1 cellular context compared by ENCODE assay signal in genomic region chr19:40403262-40403984, GRCh38.
TF ChIP-seq lines count a peak whose summit lies in the region.

No MANE protein-coding gene starts in this region.

TF ChIP-seq in HepG2, 621 proteins besides CTCF, POLR2A, EP300 and RAD21 (continues in another document):
- no peak for TF ChIP-seq HNRNPUL1 (IDR thresholded peaks at IDR 0.05; ENCODE audit: low read depth, low read length)
- TF ChIP-seq HNF1B (CRISPR knock-in tag; IDR thresholded peaks at IDR 0.05) = no peak
- TF ChIP-seq, protein P1, sequence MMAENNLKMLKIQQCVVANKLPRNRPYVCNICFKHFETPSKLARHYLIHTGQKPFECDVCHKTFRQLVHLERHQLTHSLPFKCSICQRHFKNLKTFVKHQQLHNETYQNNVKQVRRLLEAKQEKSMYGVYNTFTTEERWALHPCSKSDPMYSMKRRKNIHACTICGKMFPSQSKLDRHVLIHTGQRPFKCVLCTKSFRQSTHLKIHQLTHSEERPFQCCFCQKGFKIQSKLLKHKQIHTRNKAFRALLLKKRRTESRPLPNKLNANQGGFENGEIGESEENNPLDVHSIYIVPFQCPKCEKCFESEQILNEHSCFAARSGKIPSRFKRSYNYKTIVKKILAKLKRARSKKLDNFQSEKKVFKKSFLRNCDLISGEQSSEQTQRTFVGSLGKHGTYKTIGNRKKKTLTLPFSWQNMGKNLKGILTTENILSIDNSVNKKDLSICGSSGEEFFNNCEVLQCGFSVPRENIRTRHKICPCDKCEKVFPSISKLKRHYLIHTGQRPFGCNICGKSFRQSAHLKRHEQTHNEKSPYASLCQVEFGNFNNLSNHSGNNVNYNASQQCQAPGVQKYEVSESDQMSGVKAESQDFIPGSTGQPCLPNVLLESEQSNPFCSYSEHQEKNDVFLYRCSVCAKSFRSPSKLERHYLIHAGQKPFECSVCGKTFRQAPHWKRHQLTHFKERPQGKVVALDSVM (CRISPR knock-in tag; IDR thresholded peaks at IDR 0.05) = no peak
- no peak for TF ChIP-seq ZNF383 (CRISPR knock-in tag; IDR thresholded peaks at IDR 0.05; ENCODE audit: borderline replicate concordance)
- TF ChIP-seq ZNF776 (CRISPR knock-in tag; IDR thresholded peaks at IDR 0.05) = no peak
- no peak for TF ChIP-seq ZNF512 (CRISPR knock-in tag; IDR thresholded peaks at IDR 0.05)
- no peak for TF ChIP-seq HOXA9 (CRISPR knock-in tag; IDR thresholded peaks at IDR 0.05; ENCODE audit: borderline replicate concordance)
- TF ChIP-seq NFKB2 (CRISPR knock-in tag; IDR thresholded peaks at IDR 0.05; ENCODE audit: borderline replicate concordance) = peak; percentile 36; the same call in 1 of the 2 replicates
- no peak for TF ChIP-seq ZNF879 (CRISPR knock-in tag; IDR thresholded peaks at IDR 0.05)
- no peak for TF ChIP-seq ATF7-NPFF (CRISPR knock-in tag; IDR thresholded peaks at IDR 0.05; ENCODE audit: low read depth)
- no peak for TF ChIP-seq GMEB1 (CRISPR knock-in tag; IDR thresholded peaks at IDR 0.05; ENCODE audit: borderline replicate concordance)
- TF ChIP-seq SRY (CRISPR knock-in tag; IDR thresholded peaks at IDR 0.05) = no peak
- TF ChIP-seq STAT5B (CRISPR knock-in tag; IDR thresholded peaks at IDR 0.05) = no peak
- TF ChIP-seq KAT2B (IDR thresholded peaks at IDR 0.05; ENCODE audit: borderline replicate concordance, low read depth, low read length) = no peak
- TF ChIP-seq ZFP37 (CRISPR knock-in tag; IDR thresholded peaks at IDR 0.05; ENCODE audit: borderline replicate concordance) = no peak
- no peak for TF ChIP-seq HNF4G (IDR thresholded peaks at IDR 0.05; ENCODE audit: borderline replicate concordance, low read depth, low read length)
- no peak for TF ChIP-seq HNF4G (CRISPR knock-in tag; IDR thresholded peaks at IDR 0.05; ENCODE audit: borderline replicate concordance, low read depth)
- no peak for TF ChIP-seq ZNF337 (CRISPR knock-in tag; IDR thresholded peaks at IDR 0.05; ENCODE audit: borderline replicate concordance, low read depth)
- no peak for TF ChIP-seq ZNF230 (CRISPR knock-in tag; IDR thresholded peaks at IDR 0.05)
- TF ChIP-seq DMAP1 (CRISPR knock-in tag; IDR thresholded peaks at IDR 0.05) = peak; percentile 53; the same call in 1 of the 2 replicates
- TF ChIP-seq, protein P2, sequence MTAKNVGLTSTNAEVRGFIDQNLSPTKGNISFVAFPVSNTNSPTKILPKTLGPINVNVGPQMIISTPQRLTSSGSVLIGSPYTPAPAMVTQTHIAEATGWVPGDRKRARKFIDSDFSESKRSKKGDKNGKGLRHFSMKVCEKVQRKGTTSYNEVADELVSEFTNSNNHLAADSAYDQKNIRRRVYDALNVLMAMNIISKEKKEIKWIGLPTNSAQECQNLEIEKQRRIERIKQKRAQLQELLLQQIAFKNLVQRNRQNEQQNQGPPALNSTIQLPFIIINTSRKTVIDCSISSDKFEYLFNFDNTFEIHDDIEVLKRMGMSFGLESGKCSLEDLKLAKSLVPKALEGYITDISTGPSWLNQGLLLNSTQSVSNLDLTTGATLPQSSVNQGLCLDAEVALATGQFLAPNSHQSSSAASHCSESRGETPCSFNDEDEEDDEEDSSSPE (CRISPR knock-in tag; IDR thresholded peaks at IDR 0.05) = peak; percentile 34; the same call in 1 of the 2 replicates
- TF ChIP-seq ZNF546 (CRISPR knock-in tag; conservative IDR thresholded peaks at IDR 0.05) = no peak
- no peak for TF ChIP-seq DR1 (CRISPR knock-in tag; IDR thresholded peaks at IDR 0.05)
- TF ChIP-seq ZNF841 (CRISPR knock-in tag; IDR thresholded peaks at IDR 0.05; ENCODE audit: borderline replicate concordance) = no peak
- TF ChIP-seq, protein P3, sequence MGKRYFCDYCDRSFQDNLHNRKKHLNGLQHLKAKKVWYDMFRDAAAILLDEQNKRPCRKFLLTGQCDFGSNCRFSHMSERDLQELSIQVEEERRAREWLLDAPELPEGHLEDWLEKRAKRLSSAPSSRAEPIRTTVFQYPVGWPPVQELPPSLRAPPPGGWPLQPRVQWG (CRISPR knock-in tag; IDR thresholded peaks at IDR 0.05; ENCODE audit: borderline replicate concordance, low read depth) = no peak
- TF ChIP-seq TBX3 (IDR thresholded peaks at IDR 0.05; ENCODE audit: borderline replicate concordance) = no peak
- TF ChIP-seq PHF8 (CRISPR knock-in tag; IDR thresholded peaks at IDR 0.05) = peak; percentile 61
- TF ChIP-seq ZNF510 (CRISPR knock-in tag; IDR thresholded peaks at IDR 0.05; ENCODE audit: low read depth) = no peak
- TF ChIP-seq, protein P4, sequence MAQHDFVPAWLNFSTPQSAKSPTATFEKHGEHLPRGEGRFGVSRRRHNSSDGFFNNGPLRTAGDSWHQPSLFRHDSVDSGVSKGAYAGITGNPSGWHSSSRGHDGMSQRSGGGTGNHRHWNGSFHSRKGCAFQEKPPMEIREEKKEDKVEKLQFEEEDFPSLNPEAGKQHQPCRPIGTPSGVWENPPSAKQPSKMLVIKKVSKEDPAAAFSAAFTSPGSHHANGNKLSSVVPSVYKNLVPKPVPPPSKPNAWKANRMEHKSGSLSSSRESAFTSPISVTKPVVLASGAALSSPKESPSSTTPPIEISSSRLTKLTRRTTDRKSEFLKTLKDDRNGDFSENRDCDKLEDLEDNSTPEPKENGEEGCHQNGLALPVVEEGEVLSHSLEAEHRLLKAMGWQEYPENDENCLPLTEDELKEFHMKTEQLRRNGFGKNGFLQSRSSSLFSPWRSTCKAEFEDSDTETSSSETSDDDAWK (CRISPR knock-in tag; IDR thresholded peaks at IDR 0.05) = no peak
- no peak for TF ChIP-seq HOXD1 (CRISPR knock-in tag; IDR thresholded peaks at IDR 0.05)
- TF ChIP-seq MATR3 (CRISPR knock-in tag; IDR thresholded peaks at IDR 0.05) = no peak
- no peak for TF ChIP-seq ZFP36L2 (CRISPR knock-in tag; IDR thresholded peaks at IDR 0.05)
- no peak for TF ChIP-seq SIN3B (IDR thresholded peaks at IDR 0.05; ENCODE audit: low read length)
- TF ChIP-seq, protein P5, sequence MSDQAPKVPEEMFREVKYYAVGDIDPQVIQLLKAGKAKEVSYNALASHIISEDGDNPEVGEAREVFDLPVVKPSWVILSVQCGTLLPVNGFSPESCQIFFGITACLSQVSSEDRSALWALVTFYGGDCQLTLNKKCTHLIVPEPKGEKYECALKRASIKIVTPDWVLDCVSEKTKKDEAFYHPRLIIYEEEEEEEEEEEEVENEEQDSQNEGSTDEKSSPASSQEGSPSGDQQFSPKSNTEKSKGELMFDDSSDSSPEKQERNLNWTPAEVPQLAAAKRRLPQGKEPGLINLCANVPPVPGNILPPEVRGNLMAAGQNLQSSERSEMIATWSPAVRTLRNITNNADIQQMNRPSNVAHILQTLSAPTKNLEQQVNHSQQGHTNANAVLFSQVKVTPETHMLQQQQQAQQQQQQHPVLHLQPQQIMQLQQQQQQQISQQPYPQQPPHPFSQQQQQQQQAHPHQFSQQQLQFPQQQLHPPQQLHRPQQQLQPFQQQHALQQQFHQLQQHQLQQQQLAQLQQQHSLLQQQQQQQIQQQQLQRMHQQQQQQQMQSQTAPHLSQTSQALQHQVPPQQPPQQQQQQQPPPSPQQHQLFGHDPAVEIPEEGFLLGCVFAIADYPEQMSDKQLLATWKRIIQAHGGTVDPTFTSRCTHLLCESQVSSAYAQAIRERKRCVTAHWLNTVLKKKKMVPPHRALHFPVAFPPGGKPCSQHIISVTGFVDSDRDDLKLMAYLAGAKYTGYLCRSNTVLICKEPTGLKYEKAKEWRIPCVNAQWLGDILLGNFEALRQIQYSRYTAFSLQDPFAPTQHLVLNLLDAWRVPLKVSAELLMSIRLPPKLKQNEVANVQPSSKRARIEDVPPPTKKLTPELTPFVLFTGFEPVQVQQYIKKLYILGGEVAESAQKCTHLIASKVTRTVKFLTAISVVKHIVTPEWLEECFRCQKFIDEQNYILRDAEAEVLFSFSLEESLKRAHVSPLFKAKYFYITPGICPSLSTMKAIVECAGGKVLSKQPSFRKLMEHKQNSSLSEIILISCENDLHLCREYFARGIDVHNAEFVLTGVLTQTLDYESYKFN (CRISPR knock-in tag; conservative IDR thresholded peaks at IDR 0.05) = no peak
- TF ChIP-seq ZNF530 (CRISPR knock-in tag; IDR thresholded peaks at IDR 0.05; ENCODE audit: low read depth) = no peak
- no peak for TF ChIP-seq HINFP (CRISPR knock-in tag; IDR thresholded peaks at IDR 0.05; ENCODE audit: low read depth)
- no peak for TF ChIP-seq ARHGAP35 (CRISPR knock-in tag; IDR thresholded peaks at IDR 0.05; ENCODE audit: borderline replicate concordance)
- TF ChIP-seq HNF4A (CRISPR knock-in tag; IDR thresholded peaks at IDR 0.05) = peak; percentile 36; the same call in 1 of the 2 replicates
- TF ChIP-seq ZNF772 (CRISPR knock-in tag; IDR thresholded peaks at IDR 0.05) = no peak
- no peak for TF ChIP-seq NFIC (IDR thresholded peaks at IDR 0.05; ENCODE audit: low read length)
- no peak for TF ChIP-seq SRSF9 (IDR thresholded peaks at IDR 0.05; ENCODE audit: borderline replicate concordance, insufficient read depth, low read depth, low read length, poor library complexity, severe bottlenecking)
- TF ChIP-seq, protein P6, sequence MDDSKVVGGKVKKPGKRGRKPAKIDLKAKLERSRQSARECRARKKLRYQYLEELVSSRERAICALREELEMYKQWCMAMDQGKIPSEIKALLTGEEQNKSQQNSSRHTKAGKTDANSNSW (CRISPR knock-in tag; IDR thresholded peaks at IDR 0.05; ENCODE audit: borderline replicate concordance) = no peak
- TF ChIP-seq CEBPB (IDR thresholded peaks at IDR 0.05; ENCODE audit: borderline replicate concordance, low read depth, low read length) = no peak
- TF ChIP-seq FOXK2 (IDR thresholded peaks at IDR 0.05) = no peak
- TF ChIP-seq ZNF33B (CRISPR knock-in tag; IDR thresholded peaks at IDR 0.05) = no peak
- no peak for TF ChIP-seq ZIK1 (CRISPR knock-in tag; IDR thresholded peaks at IDR 0.05; ENCODE audit: borderline replicate concordance, low read depth)
- no peak for TF ChIP-seq KLF9 (CRISPR knock-in tag; IDR thresholded peaks at IDR 0.05; ENCODE audit: low read depth)
- no peak for TF ChIP-seq TSC22D2 (CRISPR knock-in tag; IDR thresholded peaks at IDR 0.05; ENCODE audit: borderline replicate concordance)
- TF ChIP-seq HMG20B (CRISPR knock-in tag; conservative IDR thresholded peaks at IDR 0.05) = no peak
- TF ChIP-seq ZNF121 (CRISPR knock-in tag; IDR thresholded peaks at IDR 0.05) = no peak
- no peak for TF ChIP-seq GPN1 (CRISPR knock-in tag; IDR thresholded peaks at IDR 0.05; ENCODE audit: borderline replicate concordance)
- TF ChIP-seq GLI4 (CRISPR knock-in tag; IDR thresholded peaks at IDR 0.05; ENCODE audit: borderline replicate concordance) = no peak
- no peak for TF ChIP-seq NR3C1 (CRISPR knock-in tag; IDR thresholded peaks at IDR 0.05)
- TF ChIP-seq, protein P7, sequence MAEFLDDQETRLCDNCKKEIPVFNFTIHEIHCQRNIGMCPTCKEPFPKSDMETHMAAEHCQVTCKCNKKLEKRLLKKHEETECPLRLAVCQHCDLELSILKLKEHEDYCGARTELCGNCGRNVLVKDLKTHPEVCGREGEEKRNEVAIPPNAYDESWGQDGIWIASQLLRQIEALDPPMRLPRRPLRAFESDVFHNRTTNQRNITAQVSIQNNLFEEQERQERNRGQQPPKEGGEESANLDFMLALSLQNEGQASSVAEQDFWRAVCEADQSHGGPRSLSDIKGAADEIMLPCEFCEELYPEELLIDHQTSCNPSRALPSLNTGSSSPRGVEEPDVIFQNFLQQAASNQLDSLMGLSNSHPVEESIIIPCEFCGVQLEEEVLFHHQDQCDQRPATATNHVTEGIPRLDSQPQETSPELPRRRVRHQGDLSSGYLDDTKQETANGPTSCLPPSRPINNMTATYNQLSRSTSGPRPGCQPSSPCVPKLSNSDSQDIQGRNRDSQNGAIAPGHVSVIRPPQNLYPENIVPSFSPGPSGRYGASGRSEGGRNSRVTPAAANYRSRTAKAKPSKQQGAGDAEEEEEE (CRISPR knock-in tag; IDR thresholded peaks at IDR 0.05; ENCODE audit: borderline replicate concordance) = no peak
- TF ChIP-seq ZNF660 (CRISPR knock-in tag; IDR thresholded peaks at IDR 0.05; ENCODE audit: borderline replicate concordance, low read depth) = no peak
- TF ChIP-seq ZNF713 (CRISPR knock-in tag; IDR thresholded peaks at IDR 0.05) = no peak
